16 cellular contexts compared by ENCODE assay signal in genomic region chr11:83235825-83236224, GRCh38. TPM values are rescaled to one million over a fixed set of nuclear protein-coding genes. Genes with fewer than 3 reads are reported as not detected.
DNase-seq lines count a peak whose midpoint lies in the region; ATAC-seq and TF ChIP-seq lines count a peak whose summit lies in the region.
"Had no signal": no experiment of that assay in that cellular context is flagged by ENCODE, and none has a peak within 500 bp of the region (broad histone marks: within the 10 kb centered on the region; RNA-seq: fewer than 3 reads in every experiment).

No MANE protein-coding gene starts in this region.

- no peak overlapping the region for H3K4me3 ChIP-seq in choroid plexus epithelial cell (ENCODE audit: low read depth, low read length)
- H3K4me3 ChIP-seq: SJCRH30 had no signal

- peak; percentile 12 for DNase-seq in GM03348 (ENCODE audit: low spot score)
- DNase-seq in MV-4-11 (lab: John Stamatoyannopoulos, UW), result peak; percentile 28
- DNase-seq in choroid plexus epithelial cell (ENCODE audit: low read depth), result peak; percentile 61
- no peak for DNase-seq in left lobe of liver (ENCODE audit: low spot score)
- DNase-seq in activated gamma-delta T cell (lab: John Stamatoyannopoulos, UW), result no peak
- no peak for DNase-seq in COLO829 (ENCODE audit: low spot score)
- DNase-seq: CD4-positive, CD25-positive, alpha-beta regulatory T cell; DMS79 treated with DMSO at 0.1 percent for 48 hours; GDM1; MM.1S; NCI-H1436; NCI-H2081; NCI-H524; RPMI8226; SJCRH30 had no signal

- ATAC-seq in left lobe of liver (peak; percentile 52), GM21717 (IDR thresholded peaks at IDR 0.05; ENCODE audit: unreplicated experiment) (no peak)

- TF ChIP-seq CTCF in choroid plexus epithelial cell (conservative IDR thresholded peaks at IDR 0.05; ENCODE audit: low read depth, low read length), result no peak

RNA-seq across cellular contexts. Expression of gene ANKRD42, which starts 42.3 kb away (rescaled TPM):
- 4.3 TPM for total RNA-seq in left lobe of liver

RNA-seq across cellular contexts. Expression of gene CCDC90B, which starts 50.3 kb away (rescaled TPM):
- 14.5 TPM for total RNA-seq in left lobe of liver

Comparison
In these comparisons a context has a peak if more than half of its experiments do, and no peak if none do; other contexts are left out.
1. DNase-seq: peak in GM03348 (single experiment), MV-4-11 (single experiment) and choroid plexus epithelial cell (single experiment); none in left lobe of liver (single experiment), activated gamma-delta T cell (single experiment) and COLO829 (single experiment).